ENCODE assay signal across 1 cellular context in the genomic region with DNA sequence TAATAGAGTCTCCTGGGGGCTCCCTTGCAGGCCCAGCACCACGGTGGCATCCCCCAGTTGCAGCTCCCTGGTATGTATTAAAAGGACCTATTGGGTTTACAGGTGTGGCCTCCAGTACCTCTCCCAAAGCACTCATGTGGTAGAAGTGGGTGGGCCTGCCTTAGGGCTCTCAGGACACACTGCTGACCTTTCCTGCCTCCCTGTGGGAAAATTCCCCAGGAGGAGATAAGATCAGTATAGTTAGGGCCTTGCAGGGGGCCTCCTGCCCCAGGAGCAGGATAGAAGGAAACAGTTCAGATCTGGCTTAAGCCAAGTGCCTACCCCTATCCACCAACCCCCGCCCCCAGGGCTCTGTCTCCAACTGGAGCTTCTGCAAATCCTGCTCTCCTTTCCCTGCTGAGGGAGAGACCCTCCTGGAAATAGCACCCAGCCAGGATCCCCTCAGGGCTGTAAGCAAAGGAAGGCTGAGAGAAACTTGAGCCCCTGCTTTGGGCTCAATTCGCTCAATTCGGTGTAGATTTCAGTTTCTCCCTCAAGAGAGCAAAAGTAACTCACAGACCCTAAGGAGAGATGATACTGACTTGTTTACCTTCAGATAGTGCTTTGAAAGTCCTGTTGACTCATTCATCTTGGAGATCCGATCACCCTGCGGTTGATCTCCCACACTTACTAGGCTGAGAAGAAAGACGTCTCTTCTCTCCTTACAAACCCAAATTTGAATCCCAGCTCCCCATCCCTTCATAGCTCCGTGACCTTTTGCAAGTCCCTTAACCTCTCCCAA.
TF ChIP-seq lines count a peak whose summit lies in the region.

No MANE protein-coding gene starts in this region.

TF ChIP-seq in GM23338, 12 proteins besides CTCF, POLR2A, EP300 and RAD21 (continued from another document):
- TF ChIP-seq, protein P1, sequence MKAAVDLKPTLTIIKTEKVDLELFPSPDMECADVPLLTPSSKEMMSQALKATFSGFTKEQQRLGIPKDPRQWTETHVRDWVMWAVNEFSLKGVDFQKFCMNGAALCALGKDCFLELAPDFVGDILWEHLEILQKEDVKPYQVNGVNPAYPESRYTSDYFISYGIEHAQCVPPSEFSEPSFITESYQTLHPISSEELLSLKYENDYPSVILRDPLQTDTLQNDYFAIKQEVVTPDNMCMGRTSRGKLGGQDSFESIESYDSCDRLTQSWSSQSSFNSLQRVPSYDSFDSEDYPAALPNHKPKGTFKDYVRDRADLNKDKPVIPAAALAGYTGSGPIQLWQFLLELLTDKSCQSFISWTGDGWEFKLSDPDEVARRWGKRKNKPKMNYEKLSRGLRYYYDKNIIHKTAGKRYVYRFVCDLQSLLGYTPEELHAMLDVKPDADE (IDR thresholded peaks at IDR 0.05): no peak
